1 cellular context compared by ENCODE assay signal in the genomic region with DNA sequence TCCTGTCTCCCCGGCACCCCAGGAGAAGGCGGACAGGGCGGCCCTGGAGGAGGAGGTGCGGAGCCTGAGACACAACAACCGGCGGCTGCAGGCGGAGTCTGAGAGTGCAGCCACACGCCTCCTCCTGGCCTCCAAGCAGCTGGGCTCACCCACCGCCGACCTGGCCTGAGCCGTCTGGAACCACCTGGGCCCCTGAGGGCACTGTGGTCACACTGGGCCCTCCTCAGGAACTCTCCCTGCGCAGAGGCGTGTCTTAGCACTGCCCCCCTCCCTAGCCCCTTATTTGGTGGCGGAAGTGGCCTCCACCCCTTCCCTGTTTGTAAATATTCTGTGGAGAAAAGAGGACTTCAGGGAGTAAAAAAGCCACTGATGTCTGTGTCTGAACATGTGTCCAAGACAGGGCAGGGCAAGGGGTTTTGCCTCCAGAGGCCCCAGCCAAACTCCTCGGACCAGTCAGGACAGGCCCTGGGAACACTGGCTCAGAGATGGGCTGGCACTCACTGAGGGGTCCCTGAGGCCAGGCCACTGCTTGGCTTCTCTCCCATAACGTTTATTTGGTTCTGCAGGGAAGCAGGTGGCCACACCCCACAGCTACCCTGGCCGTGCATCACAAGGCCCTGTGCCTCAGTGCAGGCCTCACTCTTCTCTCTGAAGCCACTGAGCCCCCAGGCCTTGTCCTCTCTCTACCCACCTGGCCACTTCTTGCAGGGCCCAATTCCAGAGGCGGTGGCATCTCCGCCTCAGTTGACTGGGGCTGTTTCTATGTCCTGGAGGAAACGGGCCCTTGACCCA.
TF ChIP-seq lines count a peak whose summit lies in the region.

No MANE protein-coding gene starts in this region.

TF ChIP-seq in IMR-90, 13 proteins besides CTCF, POLR2A, EP300 and RAD21:
- TF ChIP-seq MAZ (IDR thresholded peaks at IDR 0.05; ENCODE audit: borderline replicate concordance, low read depth, low read length) (no peak), BHLHE40 (IDR thresholded peaks at IDR 0.05; ENCODE audit: low read depth, low read length) (no peak), RFX5 (IDR thresholded peaks at IDR 0.05; ENCODE audit: low read depth, low read length) (no peak), NFE2L2 (IDR thresholded peaks at IDR 0.05; ENCODE audit: low read depth, low read length) (no peak), MAFK (IDR thresholded peaks at IDR 0.05; ENCODE audit: low read depth, low read length) (no peak), SMC3 (IDR thresholded peaks at IDR 0.05; ENCODE audit: low read depth, low read length) (no peak), CEBPB (IDR thresholded peaks at IDR 0.05; ENCODE audit: low read depth, low read length) (no peak)
- TF ChIP-seq, protein P1, sequence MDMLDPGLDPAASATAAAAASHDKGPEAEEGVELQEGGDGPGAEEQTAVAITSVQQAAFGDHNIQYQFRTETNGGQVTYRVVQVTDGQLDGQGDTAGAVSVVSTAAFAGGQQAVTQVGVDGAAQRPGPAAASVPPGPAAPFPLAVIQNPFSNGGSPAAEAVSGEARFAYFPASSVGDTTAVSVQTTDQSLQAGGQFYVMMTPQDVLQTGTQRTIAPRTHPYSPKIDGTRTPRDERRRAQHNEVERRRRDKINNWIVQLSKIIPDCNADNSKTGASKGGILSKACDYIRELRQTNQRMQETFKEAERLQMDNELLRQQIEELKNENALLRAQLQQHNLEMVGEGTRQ (IDR thresholded peaks at IDR 0.05; ENCODE audit: low read depth, low read length), result no peak
